ENCODE assay signal across 11 cellular contexts in genomic region chr10:2986341-2986933, GRCh38.
DNase-seq lines count a peak whose midpoint lies in the region; ATAC-seq, FAIRE-seq and TF ChIP-seq lines count a peak whose summit lies in the region.
"Had no signal": no experiment of that assay in that cellular context is flagged by ENCODE, and none has a peak within 500 bp of the region (broad histone marks: within the 10 kb centered on the region; RNA-seq: fewer than 3 reads in every experiment).

No MANE protein-coding gene starts in this region.

- H2AK5ac ChIP-seq in H1 (ENCODE audit: low read depth, low read length) = no peak overlapping the region

- no peak overlapping the region for H3K4me3 ChIP-seq in H1 (ENCODE audit: extremely low read depth in 1 of 4, insufficient read depth in 2 of 4, low read depth in 3 of 4, low read length in 4 of 4)
- H3K4me3 ChIP-seq: dorsolateral prefrontal cortex had no signal

- peak; percentile 34 for DNase-seq in NCI-H2171 (lab: John Stamatoyannopoulos, UW)
- no peak for DNase-seq in H1 (ENCODE audit: low read depth in 1 of 2, low spot score in 2 of 2)
- DNase-seq in stimulated activated naive B cell treated with anti-CD40 and anti-IgM and Interleukin-4, amounts not matched to agents 10 μg/mL and 1 μg/mL and 100 μg/mL, for 72 hours = peak; percentile 82
- DNase-seq in activated T-cell treated with anti-CD3 and anti-CD28 coated beads, Interleukin-2, amount 50 U/mL, for 24 hours = no peak
- no peak for DNase-seq in 8988T
- DNase-seq: activated naive CD4-positive, alpha-beta T cell treated with anti-CD3 and anti-CD28 coated beads, Interleukin-2, amount 50 U/mL, for 16 hours; dorsolateral prefrontal cortex; naive thymus-derived CD4-positive, alpha-beta T cell; WERI-Rb-1 had no signal

- H4K91ac ChIP-seq in H1 (replicated peaks; ENCODE audit: insufficient read length, low read length) = no peak overlapping the region

- peaks cover 11 to 15% of the 10 kb centered on the region in 2 donors for H3K9me3 Mint-ChIP-seq in stimulated activated naive B cell treated with anti-CD40 and anti-IgM and Interleukin-4, amounts not matched to agents 10 μg/mL and 1 μg/mL and 100 μg/mL, for 72 hours
- peaks cover 5% of the 10 kb centered on the region for H3K9me3 Mint-ChIP-seq in activated T-cell treated with anti-CD3 and anti-CD28 coated beads, Interleukin-2, amount 50 U/mL, for 24 hours

- H3K14ac ChIP-seq in H1 (ENCODE audit: insufficient read length) = no peak overlapping the region

- no peak overlapping the region for H3K23ac ChIP-seq in H1 (ENCODE audit: insufficient read length)

- H3K36me3 Mint-ChIP-seq in stimulated activated naive B cell treated with anti-CD40 and anti-IgM and Interleukin-4, amounts not matched to agents 10 μg/mL and 1 μg/mL and 100 μg/mL, for 72 hours = peaks cover 8 to 10% of the 10 kb centered on the region in 2 donors
- no peaks in the 10 kb centered on the region for H3K36me3 Mint-ChIP-seq in activated T-cell treated with anti-CD3 and anti-CD28 coated beads, Interleukin-2, amount 50 U/mL, for 24 hours (ENCODE audit: low read depth)

- H3K27me3 Mint-ChIP-seq in stimulated activated naive B cell treated with anti-CD40 and anti-IgM and Interleukin-4, amounts not matched to agents 10 μg/mL and 1 μg/mL and 100 μg/mL, for 72 hours = peaks cover 10 to 12% of the 10 kb centered on the region in 2 donors
- H3K27me3 Mint-ChIP-seq in activated T-cell treated with anti-CD3 and anti-CD28 coated beads, Interleukin-2, amount 50 U/mL, for 24 hours = peaks cover 68% of the 10 kb centered on the region

- H3K9me3 ChIP-seq in H1 (ENCODE audit: insufficient read depth in 2 of 2, low read depth in 1 of 2, low read length in 1 of 2) = peaks cover 3 to 5% of the 10 kb centered on the region in 2 experiments; a peak in 1 of 4 replicates

- TF ChIP-seq EP300 in H1 (IDR thresholded peaks at IDR 0.05; ENCODE audit: borderline replicate concordance in 1 of 2, low read depth in 2 of 2, low read length in 2 of 2) = no peak

- H3K56ac ChIP-seq in H1 (replicated peaks; ENCODE audit: insufficient read length, low read depth, low read length) = no peak overlapping the region

- no peak overlapping the region for H3K4ac ChIP-seq in H1 (replicated peaks; ENCODE audit: insufficient read length, low read depth, low read length)

- H2BK20ac ChIP-seq in H1 (ENCODE audit: low read length) = 0 out of 2 replicates have a peak overlapping the region, but pooled peaks have one; percentile 61

- TF ChIP-seq CTCF in H1 (IDR thresholded peaks at IDR 0.05; ENCODE audit: control extremely low read depth in 1 of 3, insufficient read depth in 1 of 3, low read depth in 1 of 3, low read length in 3 of 3) = no peak

- H3K4me1 ChIP-seq in H1 (replicated peaks in 1 of 4; ENCODE audit: control insufficient read depth in 3 of 4, insufficient read depth in 4 of 4, low read length in 3 of 4) = peaks cover 0 to 4% (median 1%) of the 10 kb centered on the region in 4 experiments; a peak in 2 of 7 replicates

- no peak overlapping the region for H2BK5ac ChIP-seq in H1 (ENCODE audit: low read depth, low read length)

- no peak for TF ChIP-seq RAD21 in H1 (IDR thresholded peaks at IDR 0.05 in 1 of 2, conservative IDR thresholded peaks at IDR 0.05 in 1 of 2; ENCODE audit: low read depth in 2 of 2, low read length in 2 of 2)

- H3K4me2 ChIP-seq in H1 (ENCODE audit: insufficient read depth in 1 of 2, low read depth in 2 of 2, low read length in 2 of 2) = no peak overlapping the region

- no peak overlapping the region for H3K27ac ChIP-seq in H1 (ENCODE audit: low read depth, low read length)
- H3K27ac ChIP-seq: dorsolateral prefrontal cortex, WERI-Rb-1 had no signal

- no peak overlapping the region for H4K8ac ChIP-seq in H1 (ENCODE audit: extremely low read depth, insufficient read depth, low read length)

- peaks cover 33 to 55% of the 10 kb centered on the region in 2 donors for H3K4me1 Mint-ChIP-seq in stimulated activated naive B cell treated with anti-CD40 and anti-IgM and Interleukin-4, amounts not matched to agents 10 μg/mL and 1 μg/mL and 100 μg/mL, for 72 hours
- peaks cover 6% of the 10 kb centered on the region for H3K4me1 Mint-ChIP-seq in activated T-cell treated with anti-CD3 and anti-CD28 coated beads, Interleukin-2, amount 50 U/mL, for 24 hours (ENCODE audit: low read depth)

- H2AFZ ChIP-seq in H1 (ENCODE audit: low read length) = no peak overlapping the region

- no peaks in the 10 kb centered on the region for H3K36me3 ChIP-seq in H1 (ENCODE audit: control insufficient read depth in 2 of 4, insufficient read depth in 4 of 4, low read length in 3 of 4)
- H3K36me3 ChIP-seq: WERI-Rb-1 had no signal

- H2BK12ac ChIP-seq in H1 (ENCODE audit: low read depth, low read length) = no peak overlapping the region

- no peak overlapping the region for H2BK15ac ChIP-seq in H1 (ENCODE audit: low read length)

- 82% methylated on average over 8 of the region's 12 CpGs; no CpG with 5 or more reads in 1 of the 2 experiments for WGBS in H1 (ENCODE audit: extremely low coverage in 1 of 2, insufficient coverage in 1 of 2, insufficient read length in 1 of 2, insufficient replicate concordance in 2 of 2, low coverage in 1 of 2, low lambda C conversion rate in 2 of 2, missing lambda C conversion rate in 1 of 2), 2 experiments

- peak overlapping the region; percentile 90 for H3K27ac Mint-ChIP-seq in stimulated activated naive B cell treated with anti-CD40 and anti-IgM and Interleukin-4, amounts not matched to agents 10 μg/mL and 1 μg/mL and 100 μg/mL, for 72 hours
- no peak overlapping the region for H3K27ac Mint-ChIP-seq in activated T-cell treated with anti-CD3 and anti-CD28 coated beads, Interleukin-2, amount 50 U/mL, for 24 hours
- H3K27ac Mint-ChIP-seq: naive thymus-derived CD4-positive, alpha-beta T cell had no signal

- CTCF ChIA-PET in H1 (lab: Charles Lee; ENCODE audit: partially characterized antibody) = interaction anchor here (0.7 to 2.6 kb wide), 2 partner anchors 10 to 58 kb away, joined by 3 to 12 read pairs; no protein-coding TSS in a partner anchor

- no peak overlapping the region for H4K5ac ChIP-seq in H1 (ENCODE audit: insufficient read length, low read depth, low read length)

- no peak overlapping the region for H3K9ac ChIP-seq in H1 (replicated peaks in 1 of 4; ENCODE audit: extremely low read depth in 1 of 4, low read depth in 3 of 4, low read length in 3 of 4)

- H3K23me2 ChIP-seq in H1 (ENCODE audit: low read depth, low read length) = no peaks in the 10 kb centered on the region

- no peak overlapping the region for H3K18ac ChIP-seq in H1 (ENCODE audit: extremely low read depth, low read length)

- POLR2A ChIA-PET in H1 (lab: Charles Lee; ENCODE audit: partially characterized antibody) = interaction anchor here (1.3 kb wide), 1 partner anchor 82 kb away, joined by 3 read pairs; no protein-coding TSS in a partner anchor

- no peaks in the 10 kb centered on the region for H3K79me1 ChIP-seq in H1 (ENCODE audit: low read depth, low read length)

- H2BK120ac ChIP-seq in H1 (replicated peaks; ENCODE audit: low read depth, low read length) = no peak overlapping the region

- H4K20me1 ChIP-seq in H1 (replicated peaks in 1 of 2; ENCODE audit: control insufficient read depth in 1 of 2, insufficient read depth in 2 of 2, low read length in 2 of 2) = no peaks in the 10 kb centered on the region

- H3K27me3 ChIP-seq in H1 (replicated peaks in 1 of 4; ENCODE audit: control insufficient read depth in 3 of 4, extremely low read depth in 1 of 4, insufficient read depth in 3 of 4, low read length in 3 of 4) = no peaks in the 10 kb centered on the region

- no peaks in the 10 kb centered on the region for H3K79me2 ChIP-seq in H1 (ENCODE audit: control insufficient read depth in 1 of 2, insufficient read depth in 2 of 2, low read length in 2 of 2)

- ATAC-seq in GM21529 (IDR thresholded peaks at IDR 0.05; ENCODE audit: unreplicated experiment) (peak; percentile 39), HG02840 (IDR thresholded peaks at IDR 0.05; ENCODE audit: low FRiP score, unreplicated experiment) (no peak)
- peak; percentile 76 to 78 for ATAC-seq in stimulated activated naive B cell treated with anti-CD40 and anti-IgM and Interleukin-4, amounts not matched to agents 10 μg/mL and 1 μg/mL and 100 μg/mL, for 72 hours (replicated peaks)
- ATAC-seq: naive thymus-derived CD4-positive, alpha-beta T cell had no signal

- no peak for FAIRE-seq in H1 (lab: Jason Lieb, UNC)

- H3K4me3 Mint-ChIP-seq in stimulated activated naive B cell treated with anti-CD40 and anti-IgM and Interleukin-4, amounts not matched to agents 10 μg/mL and 1 μg/mL and 100 μg/mL, for 72 hours = peak overlapping the region; percentile 38 to 58
- H3K4me3 Mint-ChIP-seq in activated T-cell treated with anti-CD3 and anti-CD28 coated beads, Interleukin-2, amount 50 U/mL, for 24 hours = no peak overlapping the region

- no peak for TF ChIP-seq POLR2A in H1 (IDR thresholded peaks at IDR 0.05; ENCODE audit: control extremely low read depth in 1 of 2, low read depth in 2 of 2, low read length in 2 of 2)

TF ChIP-seq in H1, 55 proteins besides CTCF, POLR2A, EP300 and RAD21:
- TF ChIP-seq GTF2F1 (IDR thresholded peaks at IDR 0.05; ENCODE audit: borderline replicate concordance, low read depth, low read length) (no peak), TCF12 (IDR thresholded peaks at IDR 0.05; ENCODE audit: low read depth, low read length) (no peak), EGR1 (IDR thresholded peaks at IDR 0.05; ENCODE audit: borderline replicate concordance, low read depth, low read length) (no peak), NRF1 (IDR thresholded peaks at IDR 0.05; ENCODE audit: low read depth, low read length) (no peak), SRF (IDR thresholded peaks at IDR 0.05; ENCODE audit: low read depth, low read length) (no peak), SIRT6 (IDR thresholded peaks at IDR 0.05; ENCODE audit: low read length) (no peak), CTBP2 (IDR thresholded peaks at IDR 0.05; ENCODE audit: borderline replicate concordance, insufficient read depth, insufficient read length, low read length) (no peak), RBBP5 (IDR thresholded peaks at IDR 0.05; ENCODE audit: borderline replicate concordance, low read depth, low read length) (no peak), TAF1 (IDR thresholded peaks at IDR 0.05; ENCODE audit: low read depth, low read length) (no peak), E2F6 (IDR thresholded peaks at IDR 0.05) (no peak), SP4 (IDR thresholded peaks at IDR 0.05; ENCODE audit: low read length) (no peak), MAFK (IDR thresholded peaks at IDR 0.05; ENCODE audit: low read depth, low read length) (no peak)
TF ChIP-seq in H1: peak in this region for 0.

Comparison
In these comparisons a context has a peak if more than half of its experiments do, and no peak if none do; other contexts are left out.
1. DNase-seq: peak in NCI-H2171 (single experiment) and stimulated activated naive B cell treated with anti-CD40 and anti-IgM and Interleukin-4, amounts not matched to agents 10 μg/mL and 1 μg/mL and 100 μg/mL, for 72 hours (single experiment); none in H1 (0 of 2), activated T-cell treated with anti-CD3 and anti-CD28 coated beads, Interleukin-2, amount 50 U/mL, for 24 hours (single experiment) and 8988T (single experiment).